In the genomic region with DNA sequence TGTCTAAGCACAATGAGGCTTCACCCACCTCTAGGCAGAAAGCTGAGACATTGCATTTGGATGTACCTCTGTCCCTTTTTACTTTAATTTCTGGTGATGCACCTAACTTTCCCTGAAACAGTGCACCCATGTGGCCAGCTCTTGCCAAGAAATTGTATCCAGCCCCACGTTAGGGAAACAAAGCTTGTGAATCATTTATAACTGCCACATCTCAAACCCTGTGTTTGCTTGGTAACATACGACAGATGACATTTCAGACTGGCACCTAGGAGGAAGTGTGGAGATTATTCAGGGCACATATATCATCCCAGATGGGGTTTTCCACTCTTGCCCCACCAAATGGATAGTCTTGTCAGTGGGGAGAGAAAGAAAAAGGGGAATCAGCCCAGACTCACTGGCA, we compare ENCODE assay signal across 11 cellular contexts. TPM values are rescaled to one million over a fixed set of nuclear protein-coding genes. Genes with fewer than 3 reads are reported as not detected.
A peak's percentile ranks its signal among the peaks of the same experiment; 100 is the strongest.
DNase-seq lines count a peak whose midpoint lies in the region; FAIRE-seq and TF ChIP-seq lines count a peak whose summit lies in the region.
"Had no signal": no experiment of that assay in that cellular context is flagged by ENCODE, and none has a peak within 500 bp of the region (broad histone marks: within the 10 kb centered on the region; RNA-seq: fewer than 3 reads in every experiment).

No MANE protein-coding gene starts in this region.

- H2AFZ ChIP-seq in Karpas-422 (ENCODE audit: low read length) (no peak overlapping the region), astrocyte (ENCODE audit: low read depth, low read length) (no peak overlapping the region), neural cell (ENCODE audit: low read depth, low read length) (no peak overlapping the region)

- no peak overlapping the region for H3K4me3 Mint-ChIP-seq in astrocyte (ENCODE audit: unreplicated experiment)

- H3K36me3 Mint-ChIP-seq in astrocyte (ENCODE audit: low read depth, unreplicated experiment) = peaks cover 11% of the 10 kb centered on the region

- DNase-seq in NCI-H82 (lab: John Stamatoyannopoulos, UW) (peak; percentile 12), NCI-H82 treated with DMSO at 0.1 percent for 48 hours (lab: John Stamatoyannopoulos, UW; ENCODE audit: unreplicated experiment) (no peak), Karpas-422 (peak; percentile 68), astrocyte (ENCODE audit: low read depth) (no peak), GM19239 (ENCODE audit: insufficient read length, low spot score) (no peak), activated T-cell treated with anti-CD3 and anti-CD28 coated beads for 4 hours (no peak)
- DNase-seq in central memory CD4-positive, alpha-beta T cell = no peak
- DNase-seq: aorta had no signal

- H3K4me1 Mint-ChIP-seq in astrocyte (ENCODE audit: low read depth, unreplicated experiment) = peaks cover 24% of the 10 kb centered on the region

- no peak for FAIRE-seq in astrocyte (lab: Jason Lieb, UNC)
- no peak for FAIRE-seq in GM19239 (lab: Jason Lieb, UNC)
- FAIRE-seq: islet of Langerhans, urothelium cell line had no signal

- no peak overlapping the region for H3K4me2 ChIP-seq in Karpas-422 (ENCODE audit: low read depth, low read length, poor library complexity, severe bottlenecking)
- no peak overlapping the region for H3K4me2 ChIP-seq in astrocyte (ENCODE audit: low read length)
- no peak overlapping the region for H3K4me2 ChIP-seq in neural cell (ENCODE audit: low read length)

- no peaks in the 10 kb centered on the region for H3K27me3 Mint-ChIP-seq in astrocyte (ENCODE audit: low read depth, unreplicated experiment)

- H4K20me1 ChIP-seq in Karpas-422 (ENCODE audit: insufficient read depth, low read depth, low read length) (no peaks in the 10 kb centered on the region; the same call in 1 of the 2 replicates), astrocyte (ENCODE audit: insufficient read depth, low read length) (peaks cover 63% of the 10 kb centered on the region), neural cell (ENCODE audit: insufficient read depth) (peaks cover 9% of the 10 kb centered on the region)

- TF ChIP-seq CTCF in astrocyte (IDR thresholded peaks at IDR 0.05; ENCODE audit: insufficient read depth, low read depth, low read length) = peak; percentile 28
- peak; percentile 37 for TF ChIP-seq CTCF in neural cell (IDR thresholded peaks at IDR 0.05; ENCODE audit: poor library complexity, severe bottlenecking)

- no peaks in the 10 kb centered on the region for H3F3A ChIP-seq in neural cell (ENCODE audit: insufficient read depth, low read length, poor library complexity, severe bottlenecking)

- TF ChIP-seq RAD21 in neural cell (conservative IDR thresholded peaks at IDR 0.05) = no peak

- H3K27me3 ChIP-seq in Karpas-422 (ENCODE audit: low read length) = no peaks in the 10 kb centered on the region
- no peaks in the 10 kb centered on the region for H3K27me3 ChIP-seq in astrocyte (ENCODE audit: insufficient read depth, low read length)
- H3K27me3 ChIP-seq in neural cell (ENCODE audit: insufficient read depth, low read depth, low read length) = no peaks in the 10 kb centered on the region

- H3K79me2 ChIP-seq in Karpas-422 (ENCODE audit: low read length) = peaks cover 51% of the 10 kb centered on the region
- H3K79me2 ChIP-seq in astrocyte (ENCODE audit: insufficient read depth, low read length) = peaks cover 83% of the 10 kb centered on the region
- peaks cover 30% of the 10 kb centered on the region for H3K79me2 ChIP-seq in neural cell (replicated peaks; ENCODE audit: insufficient read depth, low read length)

- H3K4me3 ChIP-seq in Karpas-422 (ENCODE audit: low read length) = no peak overlapping the region
- H3K4me3 ChIP-seq in astrocyte (ENCODE audit: insufficient read depth, low read depth, low read length) = no peak overlapping the region
- H3K4me3 ChIP-seq in neural cell (ENCODE audit: low read length) = no peak overlapping the region

- H3K9me3 Mint-ChIP-seq in astrocyte (ENCODE audit: unreplicated experiment) = no peaks in the 10 kb centered on the region

- no peaks in the 10 kb centered on the region for H3K9me2 ChIP-seq in Karpas-422 (replicated peaks; ENCODE audit: insufficient read depth, low read length)
- H3K9me2 ChIP-seq in neural cell (ENCODE audit: insufficient read depth, low read length) = no peaks in the 10 kb centered on the region

- H3K27ac ChIP-seq in Karpas-422 (ENCODE audit: low read length) = no peak overlapping the region
- peak overlapping the region; percentile 4 for H3K27ac ChIP-seq in astrocyte (ENCODE audit: low read depth, low read length)
- H3K27ac ChIP-seq in neural cell (ENCODE audit: low read length) = no peak overlapping the region

- H3K27ac Mint-ChIP-seq in astrocyte (ENCODE audit: unreplicated experiment) = no peak overlapping the region

- H3K9me3 ChIP-seq in Karpas-422 (ENCODE audit: low read length) (no peaks in the 10 kb centered on the region), astrocyte (ENCODE audit: insufficient read depth, low read depth, low read length) (no peaks in the 10 kb centered on the region), neural cell (ENCODE audit: low read length) (no peaks in the 10 kb centered on the region)

- TF ChIP-seq EP300 in neural cell (conservative IDR thresholded peaks at IDR 0.05; ENCODE audit: poor library complexity, severe bottlenecking) = no peak

- peaks cover 8% of the 10 kb centered on the region; the same call in 1 of the 2 replicates for H3K36me3 ChIP-seq in Karpas-422 (ENCODE audit: insufficient read depth, low read length)
- H3K36me3 ChIP-seq in astrocyte (ENCODE audit: insufficient read depth, low read length) = peaks cover 11% of the 10 kb centered on the region
- no peaks in the 10 kb centered on the region for H3K36me3 ChIP-seq in neural cell (ENCODE audit: insufficient read depth, low read length)

- peaks cover 51% of the 10 kb centered on the region for H3K4me1 ChIP-seq in Karpas-422 (ENCODE audit: low read length)
- H3K4me1 ChIP-seq in astrocyte (ENCODE audit: insufficient read depth, low read length) = peaks cover 44% of the 10 kb centered on the region

- no peak overlapping the region for H3K9ac ChIP-seq in Karpas-422 (ENCODE audit: low read length)
- H3K9ac ChIP-seq in astrocyte (ENCODE audit: low read length) = no peak overlapping the region
- H3K9ac ChIP-seq in neural cell (ENCODE audit: low read length) = no peak overlapping the region

TF ChIP-seq in neural cell, 6 proteins besides CTCF, POLR2A, EP300 and RAD21:
- no peak for TF ChIP-seq SMC3 (conservative IDR thresholded peaks at IDR 0.05; ENCODE audit: poor library complexity)
- no peak for TF ChIP-seq TAF1 (IDR thresholded peaks at IDR 0.05; ENCODE audit: low read depth)
- no peak for TF ChIP-seq POLR2AphosphoS5 (IDR thresholded peaks at IDR 0.05)
- no peak for TF ChIP-seq MXI1 (conservative IDR thresholded peaks at IDR 0.05; ENCODE audit: poor library complexity, severe bottlenecking)
- no peak for TF ChIP-seq EZH2 (IDR thresholded peaks at IDR 0.05; ENCODE audit: borderline replicate concordance, insufficient read depth, low read length, poor library complexity, severe bottlenecking)
- TF ChIP-seq, protein P1, sequence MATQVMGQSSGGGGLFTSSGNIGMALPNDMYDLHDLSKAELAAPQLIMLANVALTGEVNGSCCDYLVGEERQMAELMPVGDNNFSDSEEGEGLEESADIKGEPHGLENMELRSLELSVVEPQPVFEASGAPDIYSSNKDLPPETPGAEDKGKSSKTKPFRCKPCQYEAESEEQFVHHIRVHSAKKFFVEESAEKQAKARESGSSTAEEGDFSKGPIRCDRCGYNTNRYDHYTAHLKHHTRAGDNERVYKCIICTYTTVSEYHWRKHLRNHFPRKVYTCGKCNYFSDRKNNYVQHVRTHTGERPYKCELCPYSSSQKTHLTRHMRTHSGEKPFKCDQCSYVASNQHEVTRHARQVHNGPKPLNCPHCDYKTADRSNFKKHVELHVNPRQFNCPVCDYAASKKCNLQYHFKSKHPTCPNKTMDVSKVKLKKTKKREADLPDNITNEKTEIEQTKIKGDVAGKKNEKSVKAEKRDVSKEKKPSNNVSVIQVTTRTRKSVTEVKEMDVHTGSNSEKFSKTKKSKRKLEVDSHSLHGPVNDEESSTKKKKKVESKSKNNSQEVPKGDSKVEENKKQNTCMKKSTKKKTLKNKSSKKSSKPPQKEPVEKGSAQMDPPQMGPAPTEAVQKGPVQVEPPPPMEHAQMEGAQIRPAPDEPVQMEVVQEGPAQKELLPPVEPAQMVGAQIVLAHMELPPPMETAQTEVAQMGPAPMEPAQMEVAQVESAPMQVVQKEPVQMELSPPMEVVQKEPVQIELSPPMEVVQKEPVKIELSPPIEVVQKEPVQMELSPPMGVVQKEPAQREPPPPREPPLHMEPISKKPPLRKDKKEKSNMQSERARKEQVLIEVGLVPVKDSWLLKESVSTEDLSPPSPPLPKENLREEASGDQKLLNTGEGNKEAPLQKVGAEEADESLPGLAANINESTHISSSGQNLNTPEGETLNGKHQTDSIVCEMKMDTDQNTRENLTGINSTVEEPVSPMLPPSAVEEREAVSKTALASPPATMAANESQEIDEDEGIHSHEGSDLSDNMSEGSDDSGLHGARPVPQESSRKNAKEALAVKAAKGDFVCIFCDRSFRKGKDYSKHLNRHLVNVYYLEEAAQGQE (IDR thresholded peaks at IDR 0.05; ENCODE audit: borderline replicate concordance) = no peak

RNA-seq across cellular contexts. Expression of a gene that starts 2.1 kb away (rescaled TPM):
- 32.5 and 35.0 TPM in 2 replicates for total RNA-seq in Karpas-422 (2014; rRNA removed; shearing (Covaris generic); ENCODE audit: low replicate concordance)
- 18.9 and 19.4 TPM in 2 replicates for total RNA-seq in astrocyte
- 21.2 and 28.9 TPM in 2 replicates for polyA plus RNA-seq in neural cell
- 16.4 and 18.0 TPM in 2 replicates for polyA minus RNA-seq in neural cell

RNA-seq across cellular contexts. Expression of a gene that starts 2.2 kb away (rescaled TPM):
- total RNA-seq in Karpas-422 (2014; rRNA removed; shearing (Covaris generic); ENCODE audit: low replicate concordance) = 51.2 and 71.1 TPM in 2 replicates
- 15.7 and 20.3 TPM in 2 replicates for total RNA-seq in astrocyte
- 118 and 128 TPM in 2 replicates for polyA plus RNA-seq in neural cell
- polyA minus RNA-seq in neural cell = 38.0 and 38.5 TPM in 2 replicates

RNA-seq across cellular contexts. Expression of a gene that starts 6.6 kb away (rescaled TPM):
- total RNA-seq in Karpas-422 (2014; rRNA removed; shearing (Covaris generic); ENCODE audit: low replicate concordance) = 13.8 and 25.8 TPM in 2 replicates
- 48.7 and 49.8 TPM in 2 replicates for total RNA-seq in astrocyte
- 17.8 and 24.7 TPM in 2 replicates for polyA plus RNA-seq in neural cell
- 38.1 and 43.1 TPM in 2 replicates for polyA minus RNA-seq in neural cell

RNA-seq across cellular contexts. Expression of a gene that starts 7.2 kb away (rescaled TPM):
- 1.3 and 1.4 TPM in 2 replicates for total RNA-seq in Karpas-422 (2014; rRNA removed; shearing (Covaris generic); ENCODE audit: low replicate concordance)
- total RNA-seq in astrocyte = 0.39 and 0.55 TPM in 2 replicates
- 5.0 and 5.2 TPM in 2 replicates for polyA plus RNA-seq in neural cell
- polyA minus RNA-seq in neural cell = 0.97 and 1.3 TPM in 2 replicates

RNA-seq across cellular contexts. Expression of a gene that starts 12.1 kb away (rescaled TPM):
- total RNA-seq in Karpas-422 (2014; rRNA removed; shearing (Covaris generic); ENCODE audit: low replicate concordance) = 33.3 and 69.4 TPM in 2 replicates
- total RNA-seq in astrocyte = 19.5 and 26.5 TPM in 2 replicates
- polyA plus RNA-seq in neural cell = 51.4 and 54.0 TPM in 2 replicates
- polyA minus RNA-seq in neural cell = 18.1 and 19.0 TPM in 2 replicates

Comparison
In these comparisons a context has a peak if more than half of its experiments do, and no peak if none do; other contexts are left out.
1. DNase-seq: peak in NCI-H82 (single experiment) and Karpas-422 (single experiment); none in NCI-H82 treated with DMSO at 0.1 percent for 48 hours (single experiment), astrocyte (single experiment), central memory CD4-positive, alpha-beta T cell (single experiment), GM19239 (single experiment) and activated T-cell treated with anti-CD3 and anti-CD28 coated beads for 4 hours (single experiment).